Comparison of ENCODE assay signal across 17 cellular contexts in genomic region chr7:51732951-51733350, GRCh38.
A peak's percentile ranks its signal among the peaks of the same experiment; 100 is the strongest.
DNase-seq lines count a peak whose midpoint lies in the region; TF ChIP-seq lines count a peak whose summit lies in the region.
"Had no signal": no experiment of that assay in that cellular context is flagged by ENCODE, and none has a peak within 500 bp of the region (broad histone marks: within the 10 kb centered on the region; RNA-seq: fewer than 3 reads in every experiment).

No MANE protein-coding gene starts in this region.

- POLR2A ChIA-PET in MCF 10A (lab: Yijun Ruan, JAX), result no interaction called here

- no peak for TF ChIP-seq CTCF in NB4 (IDR thresholded peaks at IDR 0.05; ENCODE audit: low read depth, low read length)
- peak; percentile 36 for TF ChIP-seq CTCF in neural crest cell (conservative IDR thresholded peaks at IDR 0.05)
- no peak for TF ChIP-seq CTCF in MCF 10A (IDR thresholded peaks at IDR 0.05; ENCODE audit: unreplicated experiment)

- CTCF ChIA-PET in MCF 10A (lab: Yijun Ruan, JAX), result interaction anchor here (0.6 to 1.9 kb wide), 3 partner anchors 9 to 285 kb away, joined by 3 read pairs; no protein-coding TSS in a partner anchor

- H3K36me3 Mint-ChIP-seq in neural crest cell (ENCODE audit: low read depth), result peaks cover 4% of the 10 kb centered on the region
- H3K36me3 Mint-ChIP-seq in MCF 10A (ENCODE audit: insufficient read depth, unreplicated experiment), result no peaks in the 10 kb centered on the region

- TF ChIP-seq POLR2A in NB4 (IDR thresholded peaks at IDR 0.05; ENCODE audit: extremely low read depth, insufficient read length), result no peak

- no peak overlapping the region for H3K4me3 ChIP-seq in NB4 (ENCODE audit: low read depth, low read length)
- H3K4me3 ChIP-seq: Peyer's patch, testis had no signal

- H3K27ac Mint-ChIP-seq in neural crest cell (ENCODE audit: unreplicated experiment) (no peak overlapping the region), MCF 10A (ENCODE audit: low read depth, unreplicated experiment) (no peak overlapping the region)
- H3K27ac Mint-ChIP-seq: B cell had no signal

- H3K27ac ChIP-seq in angular gyrus (ENCODE audit: low read depth, low read length), result peak overlapping the region; percentile 26
- H3K27ac ChIP-seq: Peyer's patch, testis had no signal

- intact Hi-C loops in MCF 10A (cut with micrococcal nuclease), result no loop called here

- H3K9me3 Mint-ChIP-seq in neural crest cell, result peaks cover 5% of the 10 kb centered on the region
- H3K9me3 Mint-ChIP-seq in MCF 10A (ENCODE audit: unreplicated experiment), result peaks cover 9% of the 10 kb centered on the region

- BruUV-seq in MCF 10A (replicated peaks; lab: Mats Ljungman, UMichigan), result no TSS peak

- H3K4me1 Mint-ChIP-seq in neural crest cell (peaks cover 10% of the 10 kb centered on the region), MCF 10A (ENCODE audit: insufficient read depth, unreplicated experiment) (no peaks in the 10 kb centered on the region)
- H3K4me1 Mint-ChIP-seq: B cell had no signal

- H3K27me3 Mint-ChIP-seq in neural crest cell (ENCODE audit: low read depth) (no peaks in the 10 kb centered on the region), MCF 10A (ENCODE audit: insufficient read depth, unreplicated experiment) (peaks cover 24% of the 10 kb centered on the region)
- H3K27me3 Mint-ChIP-seq: B cell had no signal

- H3K4me3 Mint-ChIP-seq in neural crest cell (no peak overlapping the region), MCF 10A (ENCODE audit: unreplicated experiment) (no peak overlapping the region)
- H3K4me3 Mint-ChIP-seq: B cell had no signal

- peak; percentile 52 for DNase-seq in DMS53 (lab: John Stamatoyannopoulos, UW)
- DNase-seq in NB4 (ENCODE audit: low read depth), result peak; percentile 17
- no peak for DNase-seq in neural crest cell (ENCODE audit: low read depth, low spot score)
- no peak for DNase-seq in MCF 10A (ENCODE audit: unreplicated experiment)
- DNase-seq in ureter (ENCODE audit: low spot score), result no peak
- DNase-seq in activated CD4-positive, alpha-beta T cell treated with anti-CD3 and anti-CD28 coated beads, Interleukin-2, amount 50 U/mL, for 4 hours, result no peak
- DNase-seq in NCI-H345 (lab: John Stamatoyannopoulos, UW), result no peak
- DNase-seq: activated CD4-positive, alpha-beta T cell treated with anti-CD3 and anti-CD28 coated beads for 48 hours; amygdala; GF-D8; Karpas-422; NCI-H446 treated with DMSO at 0.1 percent for 48 hours; Peyer's patch; retina; testis had no signal

Comparison
In these comparisons a context has a peak if more than half of its experiments do, and no peak if none do; other contexts are left out.
1. DNase-seq: peak in DMS53 (single experiment) and NB4 (single experiment); none in neural crest cell (single experiment), MCF 10A (single experiment), ureter (single experiment), activated CD4-positive, alpha-beta T cell treated with anti-CD3 and anti-CD28 coated beads, Interleukin-2, amount 50 U/mL, for 4 hours (0 of 2) and NCI-H345 (single experiment).